22 cellular contexts compared by ENCODE assay signal in the genomic region with DNA sequence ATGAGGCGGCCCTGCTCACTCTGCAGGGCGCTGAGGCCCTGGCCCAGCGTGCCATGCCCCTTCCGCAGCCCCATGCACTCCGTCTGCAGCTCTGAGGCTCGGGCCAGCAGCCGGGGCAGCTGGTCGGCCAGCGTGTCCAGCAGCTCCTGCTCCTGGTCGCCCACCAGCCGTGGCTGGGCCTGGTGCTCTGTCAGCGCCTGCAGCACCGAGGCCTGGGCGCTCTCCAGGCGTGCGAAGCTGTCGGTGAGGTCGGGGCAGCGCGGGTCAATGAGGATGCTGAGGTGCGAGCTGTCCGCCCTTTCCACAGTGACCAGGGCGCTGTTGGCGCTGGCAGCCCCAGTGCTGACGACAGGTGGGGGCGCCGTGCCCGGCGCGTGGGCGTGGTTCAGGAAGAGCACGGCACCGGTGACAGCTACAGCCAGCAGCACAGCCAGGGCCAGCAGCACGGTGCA. TPM values are rescaled to one million over a fixed set of nuclear protein-coding genes. Genes with fewer than 3 reads are reported as not detected.
DNase-seq lines count a peak whose midpoint lies in the region; ATAC-seq and TF ChIP-seq lines count a peak whose summit lies in the region.
"Had no signal": no experiment of that assay in that cellular context is flagged by ENCODE, and none has a peak within 500 bp of the region (broad histone marks: within the 10 kb centered on the region; RNA-seq: fewer than 3 reads in every experiment).

No MANE protein-coding gene starts in this region.

- peaks cover 9% of the 10 kb centered on the region for H3K4me1 Mint-ChIP-seq in T-helper 17 cell
- H3K4me1 Mint-ChIP-seq: CD4-positive, CD25-positive, alpha-beta regulatory T cell had no signal

- H3K27me3 Mint-ChIP-seq in T-helper 17 cell: peaks cover 51% of the 10 kb centered on the region

- no peak overlapping the region for H3K9ac ChIP-seq in parathyroid adenoma

- no peak for TF ChIP-seq POLR2A in heart left ventricle (IDR thresholded peaks at IDR 0.05)

- peaks cover 0 to 36% (median 11%) of the 10 kb centered on the region in 12 donors for H3K4me1 ChIP-seq in heart left ventricle
- peaks cover 38% of the 10 kb centered on the region for H3K4me1 ChIP-seq in RWPE2 (ENCODE audit: insufficient read depth, poor library complexity, severe bottlenecking)
- H3K4me1 ChIP-seq in parathyroid adenoma: peaks cover 16% of the 10 kb centered on the region

- H3K36me3 Mint-ChIP-seq in T-helper 17 cell (ENCODE audit: low read depth): peaks cover 2% of the 10 kb centered on the region
- H3K36me3 Mint-ChIP-seq: CD4-positive, CD25-positive, alpha-beta regulatory T cell; T-cell had no signal

- H3K9me3 ChIP-seq in heart left ventricle (no peaks in the 10 kb centered on the region), RWPE2 (ENCODE audit: severe bottlenecking) (peaks cover 2% of the 10 kb centered on the region), parathyroid adenoma (ENCODE audit: control insufficient read depth, low read length) (no peaks in the 10 kb centered on the region), T-helper 17 cell (ENCODE audit: control insufficient read depth, low read length, poor library complexity, severe bottlenecking) (no peaks in the 10 kb centered on the region)
- H3K9me3 ChIP-seq: SJCRH30 had no signal

- H3K4me2 ChIP-seq in parathyroid adenoma (ENCODE audit: low read length): no peak overlapping the region

- H3K27me3 ChIP-seq in heart left ventricle (peaks cover 4 to 30% (median 15%) of the 10 kb centered on the region in 9 donors), RWPE2 (ENCODE audit: insufficient read depth, poor library complexity, severe bottlenecking) (no peaks in the 10 kb centered on the region), parathyroid adenoma (ENCODE audit: control insufficient read depth, insufficient read depth, low read length) (no peaks in the 10 kb centered on the region)

- 84 to 90% (median 84%) methylated on average over 4 to 34 of the region's 34 CpGs for WGBS in heart left ventricle, 4 donors

- H3K36me3 ChIP-seq in heart left ventricle (no peaks in the 10 kb centered on the region), RWPE2 (ENCODE audit: low read depth) (no peaks in the 10 kb centered on the region), parathyroid adenoma (ENCODE audit: control insufficient read depth, insufficient read depth, low read length) (no peaks in the 10 kb centered on the region)
- H3K36me3 ChIP-seq: SJCRH30 had no signal

- no peak overlapping the region for H3K4me3 Mint-ChIP-seq in T-helper 17 cell
- H3K4me3 Mint-ChIP-seq: CD4-positive, CD25-positive, alpha-beta regulatory T cell; H9; T-cell had no signal

- TF ChIP-seq CTCF in heart left ventricle (IDR thresholded peaks at IDR 0.05) (no peak), RWPE2 (IDR thresholded peaks at IDR 0.05; ENCODE audit: poor library complexity, severe bottlenecking) (no peak), parathyroid adenoma (IDR thresholded peaks at IDR 0.05) (no peak)

- H3K27ac Mint-ChIP-seq in T-helper 17 cell: no peak overlapping the region
- H3K27ac Mint-ChIP-seq: CD4-positive, CD25-positive, alpha-beta regulatory T cell; H9; T-cell had no signal

- in situ Hi-C loops in G401 (cut with HindIII; ENCODE audit: low sequenced_read_pairs): no loop called here

- no peak for ATAC-seq in Right ventricle myocardium inferior
- no peak for ATAC-seq in heart left ventricle
- no peak for ATAC-seq in RWPE2 (ENCODE audit: low read depth)
- ATAC-seq in T-helper 17 cell: no peak
- ATAC-seq: T-cell had no signal

- H3K4me3 ChIP-seq in heart left ventricle: no peak overlapping the region
- H3K4me3 ChIP-seq in RWPE2 (ENCODE audit: severe bottlenecking): no peak overlapping the region
- no peak overlapping the region for H3K4me3 ChIP-seq in parathyroid adenoma (ENCODE audit: low read depth, low read length)
- H3K4me3 ChIP-seq: SJCRH30 had no signal

- intact Hi-C loops in Right ventricle myocardium inferior (cut with DNase I) (loop anchor here (10.0 kb wide), 1 partner anchor 115 kb away; no protein-coding TSS in a partner anchor), heart left ventricle (cut with DNase I) (loop anchor here in 2 of 10 donors (5.0 kb wide), 2 partner anchors 52 to 57 kb away; no protein-coding TSS in a partner anchor)

- DNase-seq in Right ventricle myocardium inferior (ENCODE audit: missing footprints) (peak; percentile 65), heart left ventricle (no peak), G401 (ENCODE audit: low spot score) (peak; percentile 22), RWPE2 (ENCODE audit: low spot score) (no peak), T-helper 17 cell (no peak)
- no peak for DNase-seq in activated CD4-positive, alpha-beta T cell treated with anti-CD3 and anti-CD28 coated beads for 4 hours
- DNase-seq: 8988T; AML-193; CD4-positive, CD25-positive, alpha-beta regulatory T cell; DND-41; H9; NCI-H1105; NCI-H146; NCI-H2029; NCI-H2227 treated with DMSO at 0.1 percent for 48 hours; NCI-H510A treated with DMSO at 0.1 percent for 48 hours; NCI-H748 treated with DMSO at 0.1 percent for 48 hours; SJCRH30; T-cell had no signal

- H3K27ac ChIP-seq in heart left ventricle (no peak overlapping the region), RWPE2 (ENCODE audit: poor library complexity, severe bottlenecking) (peak overlapping the region; percentile 92), parathyroid adenoma (peak overlapping the region; percentile 71)
- H3K27ac ChIP-seq: SJCRH30 had no signal

- H2AFZ ChIP-seq in parathyroid adenoma: peak overlapping the region; percentile 60

- no peaks in the 10 kb centered on the region for H3K79me2 ChIP-seq in parathyroid adenoma

RNA-seq across cellular contexts. Expression of a gene that starts 9.4 kb away (rescaled TPM):
- total RNA-seq in Right ventricle myocardium inferior (0.57 TPM), heart left ventricle (1 to 10 TPM in 4 of 9 donors, under 1 TPM in 3, not detected in 2; 0.24 to 2.3 (median 1.1) TPM), T-helper 17 cell (not detected)
- 1 to 10 TPM; 2.9 to 3.9 TPM for polyA plus RNA-seq in heart left ventricle
- total RNA-seq in G401 (2014; rRNA removed; shearing (Covaris generic)): 2.4 and 2.6 TPM in 2 replicates
- total RNA-seq: CD4-positive, CD25-positive, alpha-beta regulatory T cell; T-cell had no signal
- polyA plus RNA-seq: CD4-positive, CD25-positive, alpha-beta regulatory T cell had no signal

RNA-seq across cellular contexts. Expression of a gene that starts 33.0 kb away (rescaled TPM):
- total RNA-seq in Right ventricle myocardium inferior (not detected), heart left ventricle (not detected), T-helper 17 cell (not detected)
- polyA plus RNA-seq in heart left ventricle: not detected
- total RNA-seq in G401 (2014; rRNA removed; shearing (Covaris generic)): not detected in 2 replicates
- total RNA-seq: CD4-positive, CD25-positive, alpha-beta regulatory T cell; H9; HT1080; SJCRH30; T-cell had no signal
- polyA plus RNA-seq: AG04450; CD4-positive, CD25-positive, alpha-beta regulatory T cell had no signal

Comparison
In these comparisons a context has a peak if more than half of its experiments do, and no peak if none do; other contexts are left out.
1. DNase-seq: peak in Right ventricle myocardium inferior (single experiment) and G401 (single experiment); none in heart left ventricle (0 of 5), RWPE2 (single experiment), T-helper 17 cell (0 of 3) and activated CD4-positive, alpha-beta T cell treated with anti-CD3 and anti-CD28 coated beads for 4 hours (0 of 2).
2. H3K27ac ChIP-seq: peak in RWPE2 (single experiment) and parathyroid adenoma (single experiment); none in heart left ventricle (0 of 12).